ENCODE assay signal across 29 cellular contexts in the genomic region with DNA sequence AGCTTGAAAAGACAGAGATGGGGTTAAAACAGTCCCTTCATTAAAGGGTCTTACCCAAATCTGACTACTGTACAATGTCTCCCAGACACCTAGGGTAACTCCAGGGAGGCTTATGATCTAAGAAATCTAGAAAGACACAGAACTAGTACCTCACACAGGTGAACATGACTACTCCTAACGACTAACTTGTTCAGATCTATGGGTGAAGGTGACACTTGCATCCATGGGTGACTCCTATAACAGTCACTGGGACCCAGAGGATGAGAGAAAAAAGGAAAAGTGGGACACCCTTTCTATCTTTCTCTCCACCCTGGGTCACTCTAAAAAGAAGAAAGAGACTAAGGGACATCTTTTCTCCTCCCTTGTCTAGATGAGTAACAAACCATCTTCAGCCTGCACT. TPM values are rescaled to one million over a fixed set of nuclear protein-coding genes. Genes with fewer than 3 reads are reported as not detected.
DNase-seq lines count a peak whose midpoint lies in the region; ATAC-seq and TF ChIP-seq lines count a peak whose summit lies in the region.
"Had no signal": no experiment of that assay in that cellular context is flagged by ENCODE, and none has a peak within 500 bp of the region (broad histone marks: within the 10 kb centered on the region; RNA-seq: fewer than 3 reads in every experiment).

No MANE protein-coding gene starts in this region.

- H3K9me3 ChIP-seq in mesenchymal stem cell (ENCODE audit: control insufficient read depth, low read length): peaks cover 58% of the 10 kb centered on the region

- no peak overlapping the region for H2BK5ac ChIP-seq in mesenchymal stem cell (ENCODE audit: low read depth, low read length, poor library complexity, severe bottlenecking)

- DNase-seq in DMS53 (lab: John Stamatoyannopoulos, UW) (peak; percentile 36), DMS53 treated with DMSO at 0.1 percent for 48 hours (lab: John Stamatoyannopoulos, UW; ENCODE audit: unreplicated experiment) (no peak), NB4 (ENCODE audit: low read depth) (peak; percentile 5), dermis blood vessel endothelial cell (peak; percentile 11), mesenchymal stem cell (peak; percentile 5), cortex of kidney (lab: John Stamatoyannopoulos, UW) (no peak)
- DNase-seq: 8988T; activated CD4-positive, alpha-beta T cell treated with anti-CD3 and anti-CD28 coated beads for 4 hours; activated naive CD4-positive, alpha-beta T cell treated with anti-CD3 and anti-CD28 coated beads, Interleukin-2, amount 50 U/mL, for 16 hours; activated T-cell treated with anti-CD3 and anti-CD28 coated beads, Interleukin-2, amount 50 U/mL, for 72 hours; Calu3; foreskin melanocyte; GDM1; hippocampal formation; kidney; lower lobe of right lung; NCI-H1436 treated with DMSO at 0.1 percent for 48 hours; NCI-H2171; NCI-H526 treated with DMSO at 0.1 percent for 48 hours had no signal

- no peaks in the 10 kb centered on the region for H3K36me3 ChIP-seq in mesenchymal stem cell (ENCODE audit: control insufficient read depth in 1 of 2, insufficient read depth in 2 of 2, low read depth in 1 of 2, low read length in 2 of 2)
- H3K36me3 ChIP-seq: ascending aorta, lower lobe of right lung had no signal

- H4K91ac ChIP-seq in mesenchymal stem cell (ENCODE audit: low read length): no peak overlapping the region

- no peak for TF ChIP-seq POLR2A in NB4 (IDR thresholded peaks at IDR 0.05; ENCODE audit: extremely low read depth, insufficient read length)

- H3K23ac ChIP-seq in mesenchymal stem cell (ENCODE audit: low read length in 2 of 2): no peak overlapping the region

- H3K4me3 ChIP-seq in NB4 (ENCODE audit: low read depth, low read length): no peak overlapping the region
- no peak overlapping the region for H3K4me3 ChIP-seq in mesenchymal stem cell (ENCODE audit: insufficient read depth in 1 of 2, low read depth in 1 of 2, low read length in 2 of 2)
- H3K4me3 ChIP-seq: ascending aorta, lower lobe of right lung had no signal

- H3K4me2 ChIP-seq in mesenchymal stem cell (ENCODE audit: low read length, poor library complexity, severe bottlenecking): no peak overlapping the region

- H2BK120ac ChIP-seq in mesenchymal stem cell (ENCODE audit: low read depth, low read length): no peak overlapping the region

- H2BK15ac ChIP-seq in mesenchymal stem cell (ENCODE audit: low read depth, poor library complexity, severe bottlenecking): no peak overlapping the region

- no peaks in the 10 kb centered on the region for H3K27me3 ChIP-seq in mesenchymal stem cell (ENCODE audit: control insufficient read depth in 1 of 2, insufficient read depth in 1 of 2, low read length in 2 of 2)
- H3K27me3 ChIP-seq: ascending aorta had no signal

- no peak overlapping the region for H3K14ac ChIP-seq in mesenchymal stem cell (ENCODE audit: low read length in 2 of 2)

- 40% methylated on average over 1 of the region's 1 CpG for whole genome bisulfite sequencing in mesenchymal stem cell

- no peak for ATAC-seq in HG03432 (IDR thresholded peaks at IDR 0.05; ENCODE audit: unreplicated experiment)
- no peak for ATAC-seq in HG03139 (IDR thresholded peaks at IDR 0.05; ENCODE audit: unreplicated experiment)
- ATAC-seq: activated T-cell treated with anti-CD3 and anti-CD28 coated beads, Interleukin-2, amount 50 U/mL, for 72 hours; lower lobe of right lung; Right ventricle myocardium inferior had no signal

- no peaks in the 10 kb centered on the region for H3K4me1 ChIP-seq in mesenchymal stem cell (ENCODE audit: control insufficient read depth, insufficient read depth, low read depth, low read length)
- H3K4me1 ChIP-seq: ascending aorta, lower lobe of right lung had no signal

- H3K18ac ChIP-seq in mesenchymal stem cell (ENCODE audit: low read depth in 1 of 2, low read length in 2 of 2): no peak overlapping the region

- no peak overlapping the region for H2BK12ac ChIP-seq in mesenchymal stem cell (ENCODE audit: low read length in 2 of 2)

- no peak overlapping the region for H3K9ac ChIP-seq in mesenchymal stem cell (ENCODE audit: low read length)

- no peak for TF ChIP-seq CTCF in NB4 (IDR thresholded peaks at IDR 0.05; ENCODE audit: low read depth, low read length)

- H2AK5ac ChIP-seq in mesenchymal stem cell (ENCODE audit: low read length, severe bottlenecking): no peak overlapping the region

- H2AFZ ChIP-seq in mesenchymal stem cell (ENCODE audit: low read depth, low read length): no peak overlapping the region

- H3K4ac ChIP-seq in mesenchymal stem cell (ENCODE audit: low read depth in 1 of 2, low read length in 2 of 2): no peak overlapping the region

- no peak overlapping the region for H3K27ac ChIP-seq in mesenchymal stem cell (ENCODE audit: low read length, poor library complexity, severe bottlenecking)
- H3K27ac ChIP-seq: ascending aorta, lower lobe of right lung had no signal

- no peak overlapping the region for H4K8ac ChIP-seq in mesenchymal stem cell (ENCODE audit: low read length)

- H3K79me1 ChIP-seq in mesenchymal stem cell (replicated peaks; ENCODE audit: low read length, poor library complexity, severe bottlenecking): no peaks in the 10 kb centered on the region

RNA-seq across cellular contexts. Expression of a gene that starts 19.2 kb away (rescaled TPM):
- total RNA-seq in dermis blood vessel endothelial cell: 1.5 TPM in 1 of 2 replicates, not detected in the other
- polyA plus RNA-seq in mesenchymal stem cell (2013, experiment 1 of 2): not detected
- not detected for polyA plus RNA-seq in mesenchymal stem cell (2013, experiment 2 of 2)
- total RNA-seq: activated T-cell treated with anti-CD3 and anti-CD28 coated beads, Interleukin-2, amount 50 U/mL, for 72 hours; ascending aorta; Calu3; H1; HT1080; Right ventricle myocardium inferior; ureter had no signal
- polyA plus RNA-seq: BJ, H1 had no signal

RNA-seq across cellular contexts. Expression of a gene that starts 30.9 kb away (rescaled TPM):
- not detected in 2 replicates for total RNA-seq in dermis blood vessel endothelial cell
- not detected for polyA plus RNA-seq in mesenchymal stem cell (2013, experiment 1 of 2)
- not detected for polyA plus RNA-seq in mesenchymal stem cell (2013, experiment 2 of 2)
- total RNA-seq: activated T-cell treated with anti-CD3 and anti-CD28 coated beads, Interleukin-2, amount 50 U/mL, for 72 hours; ascending aorta; H1; HT1080; kidney; lower lobe of right lung; omental fat pad; renal cortical epithelial cell; Right ventricle myocardium inferior; ureter had no signal
- polyA plus RNA-seq: BJ, H1 had no signal

Comparison
In these comparisons a context has a peak if more than half of its experiments do, and no peak if none do; other contexts are left out.
1. DNase-seq: peak in DMS53 (single experiment), NB4 (single experiment), dermis blood vessel endothelial cell (single experiment) and mesenchymal stem cell (single experiment); none in DMS53 treated with DMSO at 0.1 percent for 48 hours (single experiment) and cortex of kidney (single experiment).